21 cellular contexts compared by ENCODE assay signal in the genomic region with DNA sequence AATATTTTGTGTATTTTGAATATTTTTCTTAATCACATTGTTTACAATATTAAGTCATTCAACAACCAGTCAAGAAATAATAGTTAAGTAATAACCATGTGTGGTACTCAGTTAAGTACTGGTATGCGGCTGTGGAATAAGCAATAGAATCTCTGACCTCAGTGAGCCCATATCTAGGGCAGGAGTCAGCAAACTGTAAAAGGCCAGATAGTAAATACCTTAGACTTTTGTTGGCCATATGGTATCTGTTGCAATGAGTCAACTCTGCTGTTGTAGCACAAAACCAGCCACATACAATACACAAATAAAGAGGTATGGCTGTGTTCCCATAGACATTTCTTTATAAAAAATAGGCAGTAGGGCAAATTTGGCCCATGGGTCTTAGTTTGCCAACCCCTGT.
DNase-seq lines count a peak whose midpoint lies in the region; ATAC-seq and TF ChIP-seq lines count a peak whose summit lies in the region.
"Had no signal": no experiment of that assay in that cellular context is flagged by ENCODE, and none has a peak within 500 bp of the region (broad histone marks: within the 10 kb centered on the region; RNA-seq: fewer than 3 reads in every experiment).

No MANE protein-coding gene starts in this region.

- intact Hi-C loops in IMR-90 (cut with micrococcal nuclease) (no loop called here), ovary (cut with DNase I) (no loop called here)

- no peaks in the 10 kb centered on the region for H3K79me2 ChIP-seq in fibroblast of lung (ENCODE audit: control insufficient read depth, insufficient read depth, low read length)

- no peak overlapping the region for H3K4ac ChIP-seq in IMR-90 (ENCODE audit: low read depth, low read length)

- no peak overlapping the region for H3K9ac ChIP-seq in IMR-90 (ENCODE audit: low read depth, low read length)
- no peak overlapping the region for H3K9ac ChIP-seq in fibroblast of lung (ENCODE audit: insufficient read depth, low read length)

- in situ Hi-C loops in IMR-90 (cut with MboI; ENCODE audit: low sequenced_read_pairs): no loop called here

- H4K5ac ChIP-seq in IMR-90 (ENCODE audit: low read depth, low read length): no peak overlapping the region

- no peak for TF ChIP-seq POLR2A in IMR-90 (IDR thresholded peaks at IDR 0.05; ENCODE audit: low read depth, low read length)
- TF ChIP-seq POLR2A in ovary (IDR thresholded peaks at IDR 0.05): no peak

- no peak for TF ChIP-seq EP300 in ovary (IDR thresholded peaks at IDR 0.05)

- no peak overlapping the region for H2BK15ac ChIP-seq in IMR-90 (ENCODE audit: low read depth, low read length)

- H3K4me3 ChIP-seq in IMR-90 (ENCODE audit: insufficient read depth, low read depth, low read length): no peak overlapping the region
- H3K4me3 ChIP-seq in fibroblast of lung (replicated peaks in 1 of 4; ENCODE audit: control extremely low read depth in 1 of 4, insufficient read depth in 1 of 4, low read depth in 3 of 4, low read length in 4 of 4): no peak overlapping the region
- H3K4me3 ChIP-seq in ovary: no peak overlapping the region
- H3K4me3 ChIP-seq: GM23338, suprapubic skin had no signal

- dilution Hi-C loops in IMR-90 (cut with HindIII; ENCODE audit: low sequenced_read_pairs, unreplicated experiment): no loop called here

- H3K23ac ChIP-seq in IMR-90 (ENCODE audit: low read depth, low read length): no peak overlapping the region

- no peak overlapping the region for H2AK5ac ChIP-seq in IMR-90 (ENCODE audit: low read depth, low read length)

- no peak overlapping the region for H3K56ac ChIP-seq in IMR-90 (ENCODE audit: extremely low read depth, insufficient read depth, low read length)

- H3K14ac ChIP-seq in IMR-90 (replicated peaks; ENCODE audit: low read depth, low read length): no peak overlapping the region

- no peaks in the 10 kb centered on the region for H3K79me1 ChIP-seq in IMR-90 (ENCODE audit: low read depth in 1 of 2, low read length in 2 of 2)

- H2AK9ac ChIP-seq in IMR-90 (replicated peaks; ENCODE audit: low read depth, low read length, poor library complexity): no peak overlapping the region

- POLR2A ChIA-PET in IMR-90 (lab: Charles Lee; ENCODE audit: unreplicated experiment): interaction anchor here (0.6 kb wide), 1 partner anchor 292 kb away, joined by 3 read pairs; no protein-coding TSS in a partner anchor

- peak overlapping the region in 1 of 2 experiments; percentile 53; a peak in 1 of 4 replicates for H4K8ac ChIP-seq in IMR-90 (ENCODE audit: low read depth in 2 of 2, low read length in 2 of 2)

- H4K91ac ChIP-seq in IMR-90 (ENCODE audit: insufficient read depth, low read depth, low read length): no peak overlapping the region

- H2BK20ac ChIP-seq in IMR-90 (ENCODE audit: low read depth, low read length): no peak overlapping the region

- no peaks in the 10 kb centered on the region for H3K36me3 ChIP-seq in IMR-90 (ENCODE audit: control insufficient read depth, insufficient read depth, low read length)
- H3K36me3 ChIP-seq in fibroblast of lung (ENCODE audit: control insufficient read depth, insufficient read depth, low read length): no peaks in the 10 kb centered on the region
- H3K36me3 ChIP-seq in ovary: no peaks in the 10 kb centered on the region
- H3K36me3 ChIP-seq: suprapubic skin, WERI-Rb-1 had no signal

- no peak overlapping the region for H3K27ac ChIP-seq in IMR-90 (ENCODE audit: insufficient read depth, low read length)
- no peak overlapping the region for H3K27ac ChIP-seq in fibroblast of lung (ENCODE audit: insufficient read depth, low read length)
- H3K27ac ChIP-seq in ovary: no peak overlapping the region
- H3K27ac ChIP-seq: suprapubic skin, WERI-Rb-1 had no signal

- H2AFZ ChIP-seq in IMR-90 (replicated peaks; ENCODE audit: low read length, poor library complexity): no peak overlapping the region
- H2AFZ ChIP-seq in fibroblast of lung (ENCODE audit: low read length): no peak overlapping the region
- H2AFZ ChIP-seq: GM23338 had no signal

- no peaks in the 10 kb centered on the region for H3K27me3 ChIP-seq in IMR-90 (ENCODE audit: control insufficient read depth, insufficient read depth, low read length)
- H3K27me3 ChIP-seq in fibroblast of lung (ENCODE audit: control insufficient read depth, insufficient read depth, low read length): no peaks in the 10 kb centered on the region
- no peaks in the 10 kb centered on the region for H3K27me3 ChIP-seq in ovary
- H3K27me3 ChIP-seq: suprapubic skin had no signal

- H3K4me1 ChIP-seq in IMR-90 (ENCODE audit: control insufficient read depth, insufficient read depth, low read length) (peaks cover 9% of the 10 kb centered on the region), fibroblast of lung (ENCODE audit: control insufficient read depth, extremely low read depth, insufficient read depth, low read length) (peaks cover 6% of the 10 kb centered on the region), ovary (ENCODE audit: insufficient read depth) (no peaks in the 10 kb centered on the region)
- H3K4me1 ChIP-seq: suprapubic skin had no signal

- 0 out of 2 replicates have a peak, but pooled peaks cover 3% of the 10 kb centered on the region for H3K9me1 ChIP-seq in IMR-90 (ENCODE audit: insufficient read depth, low read length)

- DNase-seq in EH (ENCODE audit: low read depth): peak; percentile 79
- peak; percentile 60 for DNase-seq in IMR-90
- peak; percentile 9 to 34 for DNase-seq in fibroblast of lung (ENCODE audit: low read depth in 2 of 2)
- peak; percentile 35 for DNase-seq in non-pigmented ciliary epithelial cell (ENCODE audit: low read depth)
- no peak for DNase-seq in HT-29 (ENCODE audit: low spot score)
- DNase-seq in ovary: no peak
- DNase-seq: activated CD4-positive, alpha-beta T cell treated with anti-CD3 and anti-CD28 coated beads for 48 hours; activated CD8-positive, alpha-beta memory T cell treated with anti-CD3 and anti-CD28 coated beads for 24 hours; activated T-cell treated with anti-CD3 and anti-CD28 coated beads for 4 hours; anterior cingulate cortex; midbrain; natural killer cell; NCI-H1048; NCI-H1694 treated with DMSO at 0.1 percent for 48 hours; NCI-H82; stimulated activated naive B cell treated with anti-CD40 and anti-IgM and Interleukin-4, amounts not matched to agents 10 μg/mL and 1 μg/mL and 100 μg/mL, for 72 hours; T-helper 9 cell; WERI-Rb-1 had no signal

- TF ChIP-seq CTCF in IMR-90 (conservative IDR thresholded peaks at IDR 0.05; ENCODE audit: low read depth, low read length): no peak
- TF ChIP-seq CTCF in fibroblast of lung (conservative IDR thresholded peaks at IDR 0.05 in 1 of 2, IDR thresholded peaks at IDR 0.05 in 1 of 2; ENCODE audit: low read depth in 1 of 2, low read length in 2 of 2): no peak
- TF ChIP-seq CTCF in ovary (IDR thresholded peaks at IDR 0.05): no peak

- no TSS peak for BruUV-seq in IMR-90 (replicated peaks; lab: Mats Ljungman, UMichigan)

- H4K20me1 ChIP-seq in IMR-90 (ENCODE audit: insufficient read depth, low read length) (no peaks in the 10 kb centered on the region), fibroblast of lung (ENCODE audit: control insufficient read depth, extremely low read depth, insufficient read depth, low read length) (no peaks in the 10 kb centered on the region)

- ATAC-seq in IMR-90 (ENCODE audit: low read depth) (peak; percentile 74), GM19455 (IDR thresholded peaks at IDR 0.05; ENCODE audit: unreplicated experiment) (no peak)
- ATAC-seq: GM23338; natural killer cell; stimulated activated naive B cell treated with anti-CD40 and anti-IgM and Interleukin-4, amounts not matched to agents 10 μg/mL and 1 μg/mL and 100 μg/mL, for 72 hours had no signal

- WGBS in IMR-90 (ENCODE audit: extremely low coverage in 2 of 2, insufficient read length in 1 of 2), 2 experiments: no CpG with 5 or more reads among the region's 1 CpG
- 80 to 95% (median 87%) methylated on average over 1 of the region's 1 CpG for WGBS in ovary, 3 donors

- CTCF ChIA-PET in IMR-90 (lab: Yijun Ruan, JAX): no interaction called here

- no peak overlapping the region for H2BK120ac ChIP-seq in IMR-90 (ENCODE audit: low read depth, low read length)

- H3K9me3 ChIP-seq in IMR-90 (ENCODE audit: control insufficient read depth, insufficient read depth, low read length) (no peaks in the 10 kb centered on the region), fibroblast of lung (ENCODE audit: control insufficient read depth, insufficient read depth, low read depth, low read length) (no peaks in the 10 kb centered on the region), ovary (no peaks in the 10 kb centered on the region)
- H3K9me3 ChIP-seq: suprapubic skin had no signal

- TF ChIP-seq RAD21 in IMR-90 (IDR thresholded peaks at IDR 0.05; ENCODE audit: low read length): no peak

- H3K18ac ChIP-seq in IMR-90 (ENCODE audit: low read depth, low read length): peak overlapping the region; percentile 96; the same call in 1 of the 2 replicates

- H3K4me2 ChIP-seq in IMR-90 (ENCODE audit: low read depth, low read length) (no peak overlapping the region), fibroblast of lung (ENCODE audit: extremely low read depth, insufficient read depth, low read length) (no peak overlapping the region)
- H3K4me2 ChIP-seq: GM23338 had no signal

- peak overlapping the region; percentile 39 for H2BK5ac ChIP-seq in IMR-90 (ENCODE audit: low read depth, low read length, poor library complexity, severe bottlenecking)

TF ChIP-seq in IMR-90, 13 proteins besides CTCF, POLR2A, EP300 and RAD21:
- TF ChIP-seq CEBPB (IDR thresholded peaks at IDR 0.05; ENCODE audit: low read depth, low read length) (peak; percentile 8; the same call in 1 of the 2 replicates), FOS (IDR thresholded peaks at IDR 0.05; ENCODE audit: low read depth, low read length) (no peak)
TF ChIP-seq in IMR-90: peak in this region for 1.

Comparison
In these comparisons a context has a peak if more than half of its experiments do, and no peak if none do; other contexts are left out.
1. DNase-seq: peak in EH (single experiment), IMR-90 (single experiment), fibroblast of lung (2 of 2) and non-pigmented ciliary epithelial cell (single experiment); none in HT-29 (single experiment) and ovary (0 of 5).